In the genomic region with DNA sequence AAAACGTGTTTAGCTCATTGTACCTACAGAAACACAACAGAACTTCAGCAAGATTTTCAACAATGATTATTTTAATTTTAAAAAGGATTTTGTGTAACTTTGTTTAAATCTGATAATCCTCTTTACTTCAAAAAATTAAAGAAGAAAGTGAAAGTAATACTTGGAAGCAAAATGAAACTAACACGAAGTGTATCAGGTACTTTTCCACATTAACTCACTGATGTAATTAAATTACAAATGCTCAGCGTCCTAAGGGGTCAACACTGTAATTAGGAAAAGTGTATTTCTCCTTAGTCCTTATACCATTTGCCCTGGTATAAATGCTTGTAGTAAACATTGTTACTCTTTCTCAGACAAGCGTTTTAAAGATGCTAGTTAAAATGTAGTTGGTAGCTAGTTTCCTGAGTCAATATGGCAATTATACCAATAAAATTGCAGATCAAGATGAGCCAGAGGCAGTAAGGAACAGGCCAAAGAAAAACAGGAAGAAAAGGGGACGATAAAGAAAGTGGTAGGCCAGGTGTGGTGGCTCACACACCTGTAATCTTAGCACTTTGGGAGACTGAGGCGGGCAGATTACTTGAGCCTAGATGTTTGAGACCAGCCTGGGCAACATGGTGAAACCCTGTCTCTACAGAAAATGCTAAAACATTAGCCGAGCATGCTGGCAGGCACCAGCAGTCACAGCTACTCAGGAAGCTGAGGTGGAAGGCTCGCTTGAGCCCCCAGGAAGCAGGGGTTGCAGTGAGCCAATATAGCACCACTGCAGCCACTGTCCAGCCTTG, we compare ENCODE assay signal across 8 cellular contexts.
DNase-seq lines count a peak whose midpoint lies in the region; ATAC-seq and TF ChIP-seq lines count a peak whose summit lies in the region.

No MANE protein-coding gene starts in this region.

- H2BK120ac ChIP-seq in H9 (ENCODE audit: low read depth, low read length, poor library complexity, severe bottlenecking) = no peak overlapping the region

- H3K9me2 ChIP-seq in Karpas-422 (replicated peaks; ENCODE audit: insufficient read depth, low read length) = no peaks in the 10 kb centered on the region

- no peak overlapping the region for H4K91ac ChIP-seq in H9 (ENCODE audit: insufficient read length, low read depth, low read length)

- H3K4me3 ChIP-seq in Karpas-422 (ENCODE audit: low read length) (peak overlapping the region; percentile 58), coronary artery (peak overlapping the region; percentile 56), prostate gland (peak overlapping the region in 1 of 2 donors; percentile 16)

- H3K79me1 ChIP-seq in H9 (ENCODE audit: insufficient read depth, low read depth, low read length, poor library complexity, severe bottlenecking) = no peaks in the 10 kb centered on the region

- peak; percentile 48 for ATAC-seq in GM19452 (IDR thresholded peaks at IDR 0.05; ENCODE audit: unreplicated experiment)

- H3K27me3 ChIP-seq in Karpas-422 (ENCODE audit: low read length) (no peaks in the 10 kb centered on the region), prostate gland (replicated peaks; ENCODE audit: insufficient read depth) (no peaks in the 10 kb centered on the region), H9 (ENCODE audit: insufficient read depth, low read length) (no peaks in the 10 kb centered on the region)

- DNase-seq in Karpas-422 (peak; percentile 60), coronary artery (ENCODE audit: low spot score) (no peak), prostate gland (ENCODE audit: low spot score) (no peak), H9 (no peak), KBM-7 (no peak), dedifferentiated amniotic fluid mesenchymal stem cell (ENCODE audit: extremely low spot score) (no peak)

- intact Hi-C loops in prostate gland (cut with DNase I) = loop anchor here (5.0 kb wide), 1 partner anchor 43 kb away; no protein-coding TSS in a partner anchor

- no peak overlapping the region for H2BK5ac ChIP-seq in H9 (ENCODE audit: insufficient read length, low read length)

- no peaks in the 10 kb centered on the region for H4K20me1 ChIP-seq in Karpas-422 (ENCODE audit: insufficient read depth, low read depth, low read length)
- no peaks in the 10 kb centered on the region for H4K20me1 ChIP-seq in H9 (ENCODE audit: control insufficient read depth, insufficient read depth, insufficient read length)

- H3K36me3 Mint-ChIP-seq in H9 (ENCODE audit: insufficient read depth in 1 of 3, low read depth in 3 of 3) = no peaks in the 10 kb centered on the region

- WGBS in prostate gland = 27% methylated on average over 8 of the region's 8 CpGs
- WGBS in H9 (ENCODE audit: extremely low coverage, insufficient read length, low lambda C conversion rate) = no CpG with 5 or more reads among the region's 8 CpGs

- H3K9me3 Mint-ChIP-seq in H9 = no peaks in the 10 kb centered on the region; a peak in 1 of 5 replicates

- H2BK15ac ChIP-seq in H9 (ENCODE audit: low read depth, low read length) = no peak overlapping the region

- no peak overlapping the region for H4K8ac ChIP-seq in H9 (replicated peaks; ENCODE audit: insufficient read length, low read depth, low read length)

- no peak overlapping the region for H2BK20ac ChIP-seq in H9 (ENCODE audit: low read depth, low read length, poor library complexity, severe bottlenecking)

- TF ChIP-seq POLR2A in prostate gland (IDR thresholded peaks at IDR 0.05) = no peak

- no peak overlapping the region for H3K4ac ChIP-seq in H9 (ENCODE audit: low read depth, low read length)

- H3K27ac Mint-ChIP-seq in H9 = 0 out of 7 replicates have a peak overlapping the region, but pooled peaks of 1 of the 3 experiments have one; percentile 20

- H4K5ac ChIP-seq in H9 (ENCODE audit: insufficient read length, low read depth, low read length) = no peak overlapping the region

- H3K9ac ChIP-seq in Karpas-422 (ENCODE audit: low read length) = peak overlapping the region; percentile 62
- H3K9ac ChIP-seq in H9 (ENCODE audit: extremely low read depth, insufficient read length, low read length) = no peak overlapping the region

- H3K27me3 Mint-ChIP-seq in H9 (ENCODE audit: low read depth) = no peaks in the 10 kb centered on the region

- H3K4me1 Mint-ChIP-seq in H9 = peaks cover 0 to 12% of the 10 kb centered on the region in 2 experiments

- in situ Hi-C loops in KBM-7 (cut with MboI; ENCODE audit: low pct_unique_long_range_greater_than_20kb, low sequenced_read_pairs) = no loop called here

- no peak overlapping the region for H3K56ac ChIP-seq in H9 (ENCODE audit: insufficient read length, low read depth, low read length)

- no peak overlapping the region for H3K18ac ChIP-seq in H9 (ENCODE audit: insufficient read length, low read depth, low read length)

- H3K4me2 ChIP-seq in Karpas-422 (ENCODE audit: low read depth, low read length, poor library complexity, severe bottlenecking) = peak overlapping the region; percentile 72
- no peak overlapping the region for H3K4me2 ChIP-seq in H9 (ENCODE audit: insufficient read depth, insufficient read length, low read length)

- H3K14ac ChIP-seq in H9 (ENCODE audit: insufficient read depth, low read length) = no peak overlapping the region

- H3K36me3 ChIP-seq in Karpas-422 (ENCODE audit: insufficient read depth, low read length) (no peaks in the 10 kb centered on the region), prostate gland (no peaks in the 10 kb centered on the region)

- H3K23me2 ChIP-seq in H9 (ENCODE audit: insufficient read length, low read depth, low read length, poor library complexity, severe bottlenecking) = no peaks in the 10 kb centered on the region

- H3K79me2 ChIP-seq in Karpas-422 (ENCODE audit: low read length) (no peaks in the 10 kb centered on the region), H9 (ENCODE audit: insufficient read depth, low read length) (no peaks in the 10 kb centered on the region)

- H3K23ac ChIP-seq in H9 (ENCODE audit: insufficient read length, low read depth, low read length) = no peak overlapping the region

- no peak overlapping the region for H3K4me3 Mint-ChIP-seq in H9

- no peaks in the 10 kb centered on the region for H3K9me3 ChIP-seq in Karpas-422 (ENCODE audit: low read length)
- H3K9me3 ChIP-seq in prostate gland = no peaks in the 10 kb centered on the region
- H3K9me3 ChIP-seq in H9 (ENCODE audit: control insufficient read depth, low read depth, low read length) = no peaks in the 10 kb centered on the region

- H2BK12ac ChIP-seq in H9 (ENCODE audit: insufficient read length, low read depth, low read length) = no peak overlapping the region

- H3K27ac ChIP-seq in C4-2B (peak overlapping the region; percentile 41; the same call in 1 of the 2 replicates), Karpas-422 (ENCODE audit: low read length) (peak overlapping the region; percentile 63), coronary artery (peak overlapping the region in 1 of 2 donors; percentile 29), prostate gland (peak overlapping the region; percentile 39 to 58), H9 (ENCODE audit: insufficient read length, low read depth, low read length) (no peak overlapping the region)

- H2AFZ ChIP-seq in Karpas-422 (ENCODE audit: low read length) (0 out of 2 replicates have a peak overlapping the region, but pooled peaks have one; percentile 2), H9 (ENCODE audit: low read length) (no peak overlapping the region)

- no peak overlapping the region for H2AK5ac ChIP-seq in H9 (ENCODE audit: insufficient read length, low read length)

- TF ChIP-seq CTCF in C4-2B (conservative IDR thresholded peaks at IDR 0.05) (no peak), coronary artery (IDR thresholded peaks at IDR 0.05) (no peak), prostate gland (IDR thresholded peaks at IDR 0.05) (no peak), H9 (conservative IDR thresholded peaks at IDR 0.05) (no peak)

- peaks cover 36% of the 10 kb centered on the region for H3K4me1 ChIP-seq in Karpas-422 (ENCODE audit: low read length)
- no peaks in the 10 kb centered on the region for H3K4me1 ChIP-seq in prostate gland (replicated peaks)
- no peaks in the 10 kb centered on the region for H3K4me1 ChIP-seq in H9 (ENCODE audit: insufficient read depth, low read length)

- no peak overlapping the region for H3T11ph ChIP-seq in H9 (ENCODE audit: low read length)
